15 cellular contexts compared by ENCODE assay signal in the genomic region with DNA sequence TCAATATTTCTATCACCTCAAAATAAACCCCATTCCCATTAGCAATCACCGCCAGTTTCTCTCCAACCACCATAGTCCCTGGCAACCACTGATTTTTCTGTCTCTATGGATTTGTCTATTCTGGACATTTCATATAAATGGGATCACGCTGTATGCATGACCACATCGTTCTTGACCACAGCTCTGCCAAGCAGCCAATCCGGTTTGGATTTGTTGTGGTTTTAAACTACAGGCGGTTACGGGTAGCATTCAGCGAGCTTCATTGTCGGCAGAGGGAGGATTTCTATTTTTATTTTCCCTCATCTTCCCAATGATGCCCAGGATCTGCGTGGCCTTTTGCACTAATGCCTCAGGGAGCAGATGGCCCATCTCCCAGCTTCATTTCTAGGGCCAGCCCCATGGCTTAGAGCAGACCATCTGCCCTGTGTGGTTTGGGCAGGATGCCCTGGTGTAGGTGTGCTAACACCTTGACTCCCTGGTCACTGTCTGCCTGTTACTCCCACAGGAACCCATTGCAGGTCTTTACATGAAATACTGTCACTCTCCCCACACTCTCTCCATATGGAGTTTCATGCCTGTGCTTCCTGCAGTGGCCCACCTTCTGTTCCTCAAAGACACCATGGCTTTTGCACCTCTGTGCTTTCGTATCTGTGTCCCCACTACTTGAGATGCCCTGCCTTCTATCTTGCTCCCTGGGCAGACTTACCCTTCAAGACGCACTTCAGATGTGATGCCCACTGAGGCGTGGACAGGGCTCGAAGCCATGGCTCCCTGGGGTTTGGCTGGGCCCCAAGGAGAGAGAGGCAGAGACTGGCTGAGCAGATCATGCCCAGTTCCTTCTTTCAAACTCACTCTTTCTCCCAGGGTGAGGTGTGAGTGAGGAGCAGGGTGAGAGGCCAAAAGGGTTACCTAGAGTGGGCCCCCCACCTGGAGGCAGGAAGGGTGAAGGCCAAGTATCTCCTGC. TPM values are rescaled to one million over a fixed set of nuclear protein-coding genes. Genes with fewer than 3 reads are reported as not detected.
A peak's percentile ranks its signal among the peaks of the same experiment; 100 is the strongest.
DNase-seq lines count a peak whose midpoint lies in the region; ATAC-seq, FAIRE-seq and TF ChIP-seq lines count a peak whose summit lies in the region.
"Had no signal": no experiment of that assay in that cellular context is flagged by ENCODE, and none has a peak within 500 bp of the region (broad histone marks: within the 10 kb centered on the region; RNA-seq: fewer than 3 reads in every experiment).

No MANE protein-coding gene starts in this region.

- H3K18ac ChIP-seq in mesenchymal stem cell (ENCODE audit: low read depth in 1 of 2, low read length in 2 of 2), result no peak overlapping the region

- no peaks in the 10 kb centered on the region for H3K79me2 ChIP-seq in K562 (ENCODE audit: control insufficient read depth, insufficient read depth, low read length)
- H3K79me2 ChIP-seq in OCI-LY7 (ENCODE audit: insufficient read depth, low read depth, low read length), result no peaks in the 10 kb centered on the region

- no peak overlapping the region for H3K14ac ChIP-seq in mesenchymal stem cell (ENCODE audit: low read length in 2 of 2)

- POLR2A ChIA-PET in K562 (lab: Yijun Ruan, JAX) (no interaction called here), OCI-LY7 (lab: Charles Lee) (no interaction called here)

- DNase-seq in activated T-cell treated with anti-CD3 and anti-CD28 coated beads, Interleukin-2, amount 50 U/mL, for 72 hours, result no peak
- no peak for DNase-seq in activated T-cell treated with anti-CD3 and anti-CD28 coated beads, Interleukin-2, amount 50 U/mL, for 1 hour
- DNase-seq in NCI-H2171 treated with DMSO at 0.1 percent for 48 hours (lab: John Stamatoyannopoulos, UW), result peak; percentile 91
- DNase-seq in K562 (ENCODE audit: extremely low read depth in 1 of 4, low spot score in 3 of 4), result peak in 1 of 4 experiments; percentile 10
- DNase-seq in stimulated activated naive B cell treated with anti-CD40 and anti-IgM and Interleukin-4, amounts not matched to agents 10 μg/mL and 1 μg/mL and 100 μg/mL, for 72 hours, result no peak
- no peak for DNase-seq in mesenchymal stem cell
- DNase-seq in OCI-LY7 (ENCODE audit: low spot score), result no peak
- DNase-seq: BE2C, NCI-H2081, uterus had no signal

- H3K36me3 ChIP-seq in K562 (ENCODE audit: control insufficient read depth, insufficient read depth, low read length) (no peaks in the 10 kb centered on the region; the same call in 2 of the 3 replicates), mesenchymal stem cell (ENCODE audit: control insufficient read depth in 1 of 2, insufficient read depth in 2 of 2, low read depth in 1 of 2, low read length in 2 of 2) (peaks cover 32 to 65% of the 10 kb centered on the region in 2 experiments), OCI-LY7 (ENCODE audit: insufficient read depth, low read length) (no peaks in the 10 kb centered on the region)
- H3K36me3 ChIP-seq: BE2C, prostate gland, uterus had no signal

- no peaks in the 10 kb centered on the region for H3K9me1 ChIP-seq in K562 (ENCODE audit: control insufficient read depth, insufficient read depth, low read length)

- H3K27me3 Mint-ChIP-seq in activated T-cell treated with anti-CD3 and anti-CD28 coated beads, Interleukin-2, amount 50 U/mL, for 72 hours (ENCODE audit: low read depth), result no peaks in the 10 kb centered on the region
- peaks cover 0 to 4% of the 10 kb centered on the region in 2 donors for H3K27me3 Mint-ChIP-seq in stimulated activated naive B cell treated with anti-CD40 and anti-IgM and Interleukin-4, amounts not matched to agents 10 μg/mL and 1 μg/mL and 100 μg/mL, for 72 hours

- H4K20me1 ChIP-seq in K562 (replicated peaks; ENCODE audit: control insufficient read depth, insufficient read depth, low read length), result no peaks in the 10 kb centered on the region
- no peaks in the 10 kb centered on the region for H4K20me1 ChIP-seq in OCI-LY7 (ENCODE audit: insufficient read depth, low read length)

- TF ChIP-seq RAD21 in K562 (CRISPR knock-in tag; conservative IDR thresholded peaks at IDR 0.05 in 1 of 2, IDR thresholded peaks at IDR 0.05 in 1 of 2), result no peak

- intact Hi-C loops in K562 (cut with micrococcal nuclease), result loop anchor here (10.0 kb wide), 1 partner anchor 88 kb away; no protein-coding TSS in a partner anchor
- intact Hi-C loops in OCI-LY7 (cut with micrococcal nuclease; ENCODE audit: unreplicated experiment), result no loop called here

- no peak overlapping the region for H3K23ac ChIP-seq in mesenchymal stem cell (ENCODE audit: low read length in 2 of 2)

- H3K9ac ChIP-seq in K562 (ENCODE audit: insufficient read depth in 1 of 2, low read depth in 2 of 2, low read length in 2 of 2) (no peak overlapping the region), mesenchymal stem cell (ENCODE audit: low read length) (no peak overlapping the region)

- no peak overlapping the region for H3K4me3 Mint-ChIP-seq in activated T-cell treated with anti-CD3 and anti-CD28 coated beads, Interleukin-2, amount 50 U/mL, for 72 hours
- H3K4me3 Mint-ChIP-seq in stimulated activated naive B cell treated with anti-CD40 and anti-IgM and Interleukin-4, amounts not matched to agents 10 μg/mL and 1 μg/mL and 100 μg/mL, for 72 hours, result no peak overlapping the region
- H3K4me3 Mint-ChIP-seq: T-helper 1 cell treated with Interleukin-12 subunit alpha and Interleukin-12 subunit beta and Interleukin-4 antibody, amounts not matched to agents 30 μg/mL and 1 μg/mL, for 36 hours had no signal

- no peaks in the 10 kb centered on the region for H3K79me1 ChIP-seq in mesenchymal stem cell (replicated peaks; ENCODE audit: low read length, poor library complexity, severe bottlenecking)

- H2BK120ac ChIP-seq in mesenchymal stem cell (ENCODE audit: low read depth, low read length), result no peak overlapping the region

- H3K9me3 ChIP-seq in K562 (replicated peaks; ENCODE audit: control insufficient read depth, insufficient read depth, low read depth, low read length) (no peaks in the 10 kb centered on the region), mesenchymal stem cell (ENCODE audit: control insufficient read depth, low read length) (no peaks in the 10 kb centered on the region), OCI-LY7 (ENCODE audit: low read length) (no peaks in the 10 kb centered on the region)
- H3K9me3 ChIP-seq: BE2C, prostate gland, uterus had no signal

- TF ChIP-seq EP300 in K562 (IDR thresholded peaks at IDR 0.05; ENCODE audit: low read length), result no peak

- H3K4me2 ChIP-seq in K562 (ENCODE audit: insufficient read depth, low read length), result no peak overlapping the region
- no peak overlapping the region for H3K4me2 ChIP-seq in mesenchymal stem cell (ENCODE audit: low read length, poor library complexity, severe bottlenecking)
- H3K4me2 ChIP-seq in OCI-LY7 (ENCODE audit: low read length), result no peak overlapping the region

- H3K4me3 ChIP-seq in K562 (no peak overlapping the region), mesenchymal stem cell (ENCODE audit: insufficient read depth in 1 of 2, low read depth in 1 of 2, low read length in 2 of 2) (no peak overlapping the region), OCI-LY7 (ENCODE audit: low read depth, low read length, poor library complexity, severe bottlenecking) (no peak overlapping the region)
- H3K4me3 ChIP-seq: prostate gland, uterus had no signal

- TF ChIP-seq CTCF in K562 (IDR thresholded peaks at IDR 0.05 in 2 of 3, conservative IDR thresholded peaks at IDR 0.05 in 1 of 3; ENCODE audit: insufficient read depth in 2 of 3, low read depth in 1 of 3, low read length in 3 of 3), result no peak
- no peak for TF ChIP-seq CTCF in OCI-LY7 (conservative IDR thresholded peaks at IDR 0.05; ENCODE audit: low read length)

- H3K9me2 ChIP-seq in OCI-LY7 (ENCODE audit: insufficient read depth, low read length), result no peaks in the 10 kb centered on the region

- in situ Hi-C loops in K562 (cut with MboI), result no loop called here

- no peak overlapping the region for H4K8ac ChIP-seq in mesenchymal stem cell (ENCODE audit: low read length)

- H2BK5ac ChIP-seq in mesenchymal stem cell (ENCODE audit: low read depth, low read length, poor library complexity, severe bottlenecking), result no peak overlapping the region

- H2AFZ ChIP-seq in K562 (ENCODE audit: low read depth, low read length), result no peak overlapping the region
- no peak overlapping the region for H2AFZ ChIP-seq in mesenchymal stem cell (ENCODE audit: low read depth, low read length)
- H2AFZ ChIP-seq in OCI-LY7 (ENCODE audit: low read length), result no peak overlapping the region

- 45% methylated on average over 9 of the region's 13 CpGs for WGBS in K562 (ENCODE audit: insufficient coverage, low coverage, missing lambda C conversion rate)
- 96% methylated on average over 13 of the region's 13 CpGs for WGBS in mesenchymal stem cell

- no peak for TF ChIP-seq POLR2A in K562 (conservative IDR thresholded peaks at IDR 0.05)

- H2BK15ac ChIP-seq in mesenchymal stem cell (ENCODE audit: low read depth, poor library complexity, severe bottlenecking), result no peak overlapping the region

- no peaks in the 10 kb centered on the region for H3K27me3 ChIP-seq in K562 (ENCODE audit: control insufficient read depth in 2 of 2, insufficient read depth in 2 of 2, low read length in 2 of 2)
- no peaks in the 10 kb centered on the region for H3K27me3 ChIP-seq in mesenchymal stem cell (ENCODE audit: control insufficient read depth in 1 of 2, insufficient read depth in 1 of 2, low read length in 2 of 2)
- H3K27me3 ChIP-seq: BE2C, uterus had no signal

- no peaks in the 10 kb centered on the region for H3K9me3 Mint-ChIP-seq in activated T-cell treated with anti-CD3 and anti-CD28 coated beads, Interleukin-2, amount 50 U/mL, for 72 hours
- no peaks in the 10 kb centered on the region for H3K9me3 Mint-ChIP-seq in stimulated activated naive B cell treated with anti-CD40 and anti-IgM and Interleukin-4, amounts not matched to agents 10 μg/mL and 1 μg/mL and 100 μg/mL, for 72 hours
- H3K9me3 Mint-ChIP-seq: T-helper 1 cell treated with Interleukin-12 subunit alpha and Interleukin-12 subunit beta and Interleukin-4 antibody, amounts not matched to agents 30 μg/mL and 1 μg/mL, for 36 hours had no signal

- no peak for FAIRE-seq in K562 (lab: Jason Lieb, UNC)
- FAIRE-seq: colon had no signal

- no peak overlapping the region for H2BK12ac ChIP-seq in mesenchymal stem cell (ENCODE audit: low read length in 2 of 2)

- H2AK5ac ChIP-seq in mesenchymal stem cell (ENCODE audit: low read length, severe bottlenecking), result no peak overlapping the region

- no peak overlapping the region for H3K27ac Mint-ChIP-seq in activated T-cell treated with anti-CD3 and anti-CD28 coated beads, Interleukin-2, amount 50 U/mL, for 72 hours
- H3K27ac Mint-ChIP-seq in stimulated activated naive B cell treated with anti-CD40 and anti-IgM and Interleukin-4, amounts not matched to agents 10 μg/mL and 1 μg/mL and 100 μg/mL, for 72 hours, result no peak overlapping the region

- peak; percentile 14 to 50 for ATAC-seq in activated T-cell treated with anti-CD3 and anti-CD28 coated beads, Interleukin-2, amount 50 U/mL, for 72 hours (replicated peaks in 1 of 2)
- ATAC-seq in K562 (no peak; the same call in 2 of the 3 replicates), GM18868 (IDR thresholded peaks at IDR 0.05; ENCODE audit: unreplicated experiment) (no peak)
- ATAC-seq in stimulated activated naive B cell treated with anti-CD40 and anti-IgM and Interleukin-4, amounts not matched to agents 10 μg/mL and 1 μg/mL and 100 μg/mL, for 72 hours (replicated peaks), result peak; percentile 54 to 80

- peaks cover 0 to 3% of the 10 kb centered on the region in 2 donors for H3K36me3 Mint-ChIP-seq in activated T-cell treated with anti-CD3 and anti-CD28 coated beads, Interleukin-2, amount 50 U/mL, for 72 hours (ENCODE audit: insufficient read depth in 2 of 2)
- H3K36me3 Mint-ChIP-seq in stimulated activated naive B cell treated with anti-CD40 and anti-IgM and Interleukin-4, amounts not matched to agents 10 μg/mL and 1 μg/mL and 100 μg/mL, for 72 hours, result peaks cover 1 to 12% of the 10 kb centered on the region in 2 donors

- peaks cover 25% of the 10 kb centered on the region for H3K4me1 Mint-ChIP-seq in activated T-cell treated with anti-CD3 and anti-CD28 coated beads, Interleukin-2, amount 50 U/mL, for 72 hours (ENCODE audit: low read depth)
- H3K4me1 Mint-ChIP-seq in stimulated activated naive B cell treated with anti-CD40 and anti-IgM and Interleukin-4, amounts not matched to agents 10 μg/mL and 1 μg/mL and 100 μg/mL, for 72 hours, result peaks cover 8 to 15% of the 10 kb centered on the region in 2 donors

- no peak overlapping the region for H4K91ac ChIP-seq in mesenchymal stem cell (ENCODE audit: low read length)

- no peak overlapping the region for H3K4ac ChIP-seq in mesenchymal stem cell (ENCODE audit: low read depth in 1 of 2, low read length in 2 of 2)

- H3K4me1 ChIP-seq in K562 (replicated peaks in 1 of 2; ENCODE audit: control insufficient read depth in 2 of 2, insufficient read depth in 2 of 2, low read length in 2 of 2) (peaks cover 3 to 22% of the 10 kb centered on the region in 2 experiments; a peak in 4 of 5 replicates), mesenchymal stem cell (ENCODE audit: control insufficient read depth, insufficient read depth, low read depth, low read length) (peaks cover 17% of the 10 kb centered on the region), OCI-LY7 (ENCODE audit: insufficient read depth, low read length, poor library complexity, severe bottlenecking) (no peaks in the 10 kb centered on the region)
- H3K4me1 ChIP-seq: BE2C, prostate gland, uterus had no signal

- BruUV-seq in K562 (replicated peaks; lab: Mats Ljungman, UMichigan), result no TSS peak
- no TSS peak for BruUV-seq in OCI-LY7 (replicated peaks; lab: Mats Ljungman, UMichigan)

- CTCF ChIA-PET in K562 (lab: Yijun Ruan, JAX; ENCODE audit: low intra/inter-chr PET ratio) (no interaction called here), OCI-LY7 (lab: Charles Lee; ENCODE audit: unreplicated experiment) (no interaction called here)

- H3K27ac ChIP-seq in K562 (ENCODE audit: extremely low read depth, low read depth, low read length) (no peak overlapping the region), mesenchymal stem cell (ENCODE audit: low read length, poor library complexity, severe bottlenecking) (no peak overlapping the region), OCI-LY7 (ENCODE audit: low read depth, low read length, poor library complexity, severe bottlenecking) (no peak overlapping the region)
- H3K27ac ChIP-seq: HL-60, prostate gland, uterus had no signal

RNA-seq across cellular contexts. Expression of a gene that starts 26.1 kb away (rescaled TPM):
- total RNA-seq in activated T-cell treated with anti-CD3 and anti-CD28 coated beads, Interleukin-2, amount 50 U/mL, for 72 hours, result 10 to 100 TPM; 11.0 to 11.5 TPM
- 0.84 and 1.6 TPM in 2 replicates for total RNA-seq in K562 (2011; cell fraction: chromatin; rRNA removed; ENCODE audit: low replicate concordance)
- total RNA-seq in K562 (2011; cell fraction: nucleolus; rRNA removed), result 1.6 and 1.7 TPM in 2 replicates
- total RNA-seq in K562 (2011; cell fraction: nucleoplasm; rRNA removed), result 1.4 and 1.8 TPM in 2 replicates
- total RNA-seq in K562 (2014; rRNA removed) (0.27 and 1.6 TPM in 2 replicates), K562 (2014; rRNA removed; fragmentation: Illumina TruSeq; extraction: Trizol) (0.77 and 0.80 TPM in 2 replicates), K562 (2015; rRNA removed; fragmentation: Illumina TruSeq; extraction: Trizol) (0.91 and 1.2 TPM in 2 replicates), K562 (2021) (1.0 and 1.2 TPM in 2 replicates), OCI-LY7 (2022) (2.5 and 2.6 TPM in 2 replicates)
- polyA plus RNA-seq in K562 (2011; rRNA removed) (0.71 and 2.1 TPM in 2 replicates), K562 (2014; fragmentation: Illumina TruSeq; extraction: Trizol) (0.97 and 1.3 TPM in 2 replicates), K562 (2014; fragmentation: Nextera tagmentation; extraction: Ambion mirVana) (under 1 TPM; 0.06 to 0.07 TPM), K562 (2014; rRNA removed) (1.2 and 1.3 TPM in 2 replicates)
- polyA plus RNA-seq in K562 (2011; cell fraction: cytosol; rRNA removed), result 1.6 and 2.3 TPM in 2 replicates
- polyA plus RNA-seq in K562 (2011; cell fraction: nucleus; rRNA removed), result 2.9 and 5.0 TPM in 2 replicates
- 0.92 and 1.1 TPM in 2 replicates for polyA plus RNA-seq in K562 (2012)
- polyA minus RNA-seq in K562 (2011; rRNA and poly(A)+ RNA removed), result 0.60 and 0.74 TPM in 2 replicates
- polyA minus RNA-seq in K562 (2011; cell fraction: cytosol; rRNA and poly(A)+ RNA removed), result not detected in 2 replicates
- polyA minus RNA-seq in K562 (2011; cell fraction: nucleus; rRNA and poly(A)+ RNA removed), result 0.54 and 0.56 TPM in 2 replicates
- 1.6 TPM for polyA plus RNA-seq in mesenchymal stem cell (2013, experiment 1 of 2)
- polyA plus RNA-seq in mesenchymal stem cell (2013, experiment 2 of 2), result 1.8 TPM
- total RNA-seq in OCI-LY7 (2014; rRNA removed; shearing (Covaris generic)), result 1.8 and 2.8 TPM in 2 replicates

RNA-seq across cellular contexts. Expression of a gene that starts 36.8 kb away (rescaled TPM):
- total RNA-seq in activated T-cell treated with anti-CD3 and anti-CD28 coated beads, Interleukin-2, amount 50 U/mL, for 72 hours, result 1 to 10 TPM; 7.1 to 7.8 TPM
- 3.4 and 5.0 TPM in 2 replicates for total RNA-seq in K562 (2011; cell fraction: chromatin; rRNA removed; ENCODE audit: low replicate concordance)
- 2.8 TPM in 2 replicates for total RNA-seq in K562 (2011; cell fraction: nucleolus; rRNA removed)
- total RNA-seq in K562 (2011; cell fraction: nucleoplasm; rRNA removed), result 2.8 and 3.2 TPM in 2 replicates
- total RNA-seq in K562 (2014; rRNA removed) (4.2 and 5.7 TPM in 2 replicates), K562 (2014; rRNA removed; fragmentation: Illumina TruSeq; extraction: Trizol) (0.80 and 0.98 TPM in 2 replicates), K562 (2015; rRNA removed; fragmentation: Illumina TruSeq; extraction: Trizol) (1.3 and 1.4 TPM in 2 replicates), K562 (2021) (3.9 TPM in 2 replicates), OCI-LY7 (2022) (not detected in 2 replicates)
- polyA plus RNA-seq in K562 (2011; rRNA removed) (1.1 and 1.4 TPM in 2 replicates), K562 (2014; fragmentation: Illumina TruSeq; extraction: Trizol) (1.5 and 2.1 TPM in 2 replicates), K562 (2014; fragmentation: Nextera tagmentation; extraction: Ambion mirVana) (under 1 TPM; 0.03 to 0.08 TPM), K562 (2014; rRNA removed) (2.1 and 2.8 TPM in 2 replicates)
- 1.2 and 3.1 TPM in 2 replicates for polyA plus RNA-seq in K562 (2011; cell fraction: cytosol; rRNA removed)
- polyA plus RNA-seq in K562 (2011; cell fraction: nucleus; rRNA removed), result 3.4 and 6.9 TPM in 2 replicates
- polyA plus RNA-seq in K562 (2012), result 1.4 and 2.6 TPM in 2 replicates
- 0.69 and 0.91 TPM in 2 replicates for polyA minus RNA-seq in K562 (2011; rRNA and poly(A)+ RNA removed)
- 2.2 and 2.4 TPM in 2 replicates for polyA minus RNA-seq in K562 (2011; cell fraction: cytosol; rRNA and poly(A)+ RNA removed)
- polyA minus RNA-seq in K562 (2011; cell fraction: nucleus; rRNA and poly(A)+ RNA removed), result 1.3 and 1.6 TPM in 2 replicates
- 10.0 TPM for polyA plus RNA-seq in mesenchymal stem cell (2013, experiment 1 of 2)
- polyA plus RNA-seq in mesenchymal stem cell (2013, experiment 2 of 2), result 9.5 TPM
- total RNA-seq in OCI-LY7 (2014; rRNA removed; shearing (Covaris generic)), result 0.10 TPM in 1 of 2 replicates, not detected in the other

Comparison
In these comparisons a context has a peak if more than half of its experiments do, and no peak if none do; other contexts are left out.
1. ATAC-seq: peak in activated T-cell treated with anti-CD3 and anti-CD28 coated beads, Interleukin-2, amount 50 U/mL, for 72 hours (2 of 2) and stimulated activated naive B cell treated with anti-CD40 and anti-IgM and Interleukin-4, amounts not matched to agents 10 μg/mL and 1 μg/mL and 100 μg/mL, for 72 hours (2 of 2); none in K562 (single experiment) and GM18868 (single experiment).